ENCODE assay signal across 18 cellular contexts in genomic region chr5:76620166-76620565, GRCh38. TPM values are rescaled to one million over a fixed set of nuclear protein-coding genes. Genes with fewer than 3 reads are reported as not detected.
DNase-seq lines count a peak whose midpoint lies in the region; ATAC-seq, FAIRE-seq and TF ChIP-seq lines count a peak whose summit lies in the region.
"Had no signal": no experiment of that assay in that cellular context is flagged by ENCODE, and none has a peak within 500 bp of the region (broad histone marks: within the 10 kb centered on the region; RNA-seq: fewer than 3 reads in every experiment).

No MANE protein-coding gene starts in this region.

- H4K91ac ChIP-seq in IMR-90 (ENCODE audit: insufficient read depth, low read depth, low read length) = peak overlapping the region; percentile 19; the same call in 1 of the 2 replicates

- TF ChIP-seq CTCF in IMR-90 (conservative IDR thresholded peaks at IDR 0.05; ENCODE audit: low read depth, low read length) (no peak), nephron progenitor cell (IDR thresholded peaks at IDR 0.05) (no peak), WERI-Rb-1 (IDR thresholded peaks at IDR 0.05; ENCODE audit: low read depth, low read length) (no peak)

- H3K4me1 ChIP-seq in IMR-90 (ENCODE audit: control insufficient read depth, insufficient read depth, low read length) = peaks cover 10% of the 10 kb centered on the region; the same call in 1 of the 2 replicates
- H3K4me1 ChIP-seq: Peyer's patch had no signal

- no TSS peak for BruUV-seq in IMR-90 (replicated peaks; lab: Mats Ljungman, UMichigan)

- H3K36me3 ChIP-seq in IMR-90 (ENCODE audit: control insufficient read depth, insufficient read depth, low read length) (peaks cover 7% of the 10 kb centered on the region), WERI-Rb-1 (no peaks in the 10 kb centered on the region)

- intact Hi-C loops in IMR-90 (cut with micrococcal nuclease) = loop anchor here (5.0 kb wide), 1 partner anchor 97 kb away; the partner anchor contains the start of gene F2R

- ATAC-seq in IMR-90 (ENCODE audit: low read depth) (no peak), GM21423 (IDR thresholded peaks at IDR 0.05; ENCODE audit: unreplicated experiment) (no peak)

- in situ Hi-C loops in IMR-90 (cut with MboI; ENCODE audit: low sequenced_read_pairs) = no loop called here

- no peak overlapping the region for H2BK15ac ChIP-seq in IMR-90 (ENCODE audit: low read depth, low read length)

- no peak overlapping the region for H3K9ac ChIP-seq in IMR-90 (ENCODE audit: low read depth, low read length)

- no peaks in the 10 kb centered on the region for H3K9me3 ChIP-seq in IMR-90 (ENCODE audit: control insufficient read depth, insufficient read depth, low read length)
- H3K9me3 ChIP-seq in WERI-Rb-1 (ENCODE audit: severe bottlenecking) = no peaks in the 10 kb centered on the region
- H3K9me3 ChIP-seq: Peyer's patch had no signal

- peak overlapping the region; percentile 7 for H3K27ac Mint-ChIP-seq in nephron progenitor cell
- H3K27ac Mint-ChIP-seq: CD4-positive, alpha-beta T cell had no signal

- H3K56ac ChIP-seq in IMR-90 (ENCODE audit: extremely low read depth, insufficient read depth, low read length) = no peak overlapping the region; the same call in 1 of the 2 replicates

- H3K27ac ChIP-seq in IMR-90 (ENCODE audit: insufficient read depth, low read length) (no peak overlapping the region), WERI-Rb-1 (no peak overlapping the region)
- H3K27ac ChIP-seq: Peyer's patch, SK-N-MC had no signal

- no peak for TF ChIP-seq RAD21 in IMR-90 (IDR thresholded peaks at IDR 0.05; ENCODE audit: low read length)

- H2AK9ac ChIP-seq in IMR-90 (replicated peaks; ENCODE audit: low read depth, low read length, poor library complexity) = no peak overlapping the region

- H3K27me3 ChIP-seq in IMR-90 (ENCODE audit: control insufficient read depth, insufficient read depth, low read length) (no peaks in the 10 kb centered on the region), WERI-Rb-1 (ENCODE audit: insufficient read depth, low read depth, severe bottlenecking) (no peaks in the 10 kb centered on the region)
- H3K27me3 ChIP-seq: Peyer's patch had no signal

- peaks cover 6 to 27% of the 10 kb centered on the region in 2 experiments; a peak in 3 of 4 replicates for H3K79me1 ChIP-seq in IMR-90 (ENCODE audit: low read depth in 1 of 2, low read length in 2 of 2)

- no peak overlapping the region for H3K4me3 Mint-ChIP-seq in nephron progenitor cell
- H3K4me3 Mint-ChIP-seq: CD4-positive, alpha-beta T cell had no signal

- H3K14ac ChIP-seq in IMR-90 (replicated peaks; ENCODE audit: low read depth, low read length) = 0 out of 2 replicates have a peak overlapping the region, but pooled peaks have one; percentile 20

- H3K9me3 Mint-ChIP-seq in nephron progenitor cell = no peaks in the 10 kb centered on the region
- H3K9me3 Mint-ChIP-seq: CD4-positive, alpha-beta T cell had no signal

- no peak overlapping the region for H2BK5ac ChIP-seq in IMR-90 (ENCODE audit: low read depth, low read length, poor library complexity, severe bottlenecking)

- peaks cover 5% of the 10 kb centered on the region for H3K27me3 Mint-ChIP-seq in nephron progenitor cell (ENCODE audit: low read depth, poor library complexity)
- H3K27me3 Mint-ChIP-seq: CD4-positive, alpha-beta T cell had no signal

- dilution Hi-C loops in IMR-90 (cut with HindIII; ENCODE audit: low sequenced_read_pairs, unreplicated experiment) = no loop called here

- DNase-seq in IMR-90 = no peak
- peak; percentile 72 for DNase-seq in cerebellar cortex (ENCODE audit: low spot score)
- no peak for DNase-seq in nephron progenitor cell
- no peak for DNase-seq in WERI-Rb-1
- no peak for DNase-seq in mucosa of gallbladder (ENCODE audit: low spot score)
- DNase-seq: Calu3; CD4-positive, alpha-beta T cell; DMS53; NCI-H1105 treated with DMSO at 0.1 percent for 48 hours; NCI-H1694 treated with DMSO at 0.1 percent for 48 hours; NCI-H226; NCI-H524 treated with DMSO at 0.1 percent for 48 hours; Peyer's patch; Right ventricle myocardium superior had no signal

- H3K4me3 ChIP-seq in IMR-90 (ENCODE audit: insufficient read depth, low read depth, low read length) = no peak overlapping the region
- H3K4me3 ChIP-seq in WERI-Rb-1 (ENCODE audit: low read depth, low read length) = no peak overlapping the region
- H3K4me3 ChIP-seq: Peyer's patch, SK-N-MC had no signal

- no peak overlapping the region for H4K5ac ChIP-seq in IMR-90 (ENCODE audit: low read depth, low read length)

- peak overlapping the region; percentile 54; the same call in 1 of the 2 replicates for H3K4ac ChIP-seq in IMR-90 (ENCODE audit: low read depth, low read length)

- 0 out of 4 replicates have a peak overlapping the region, but pooled peaks of 1 of the 2 experiments have one; percentile 13 for H4K8ac ChIP-seq in IMR-90 (ENCODE audit: low read depth in 2 of 2, low read length in 2 of 2)

- no peak overlapping the region for H3K4me2 ChIP-seq in IMR-90 (ENCODE audit: low read depth, low read length)

- POLR2A ChIA-PET in IMR-90 (lab: Charles Lee; ENCODE audit: unreplicated experiment) = no interaction called here

- CTCF ChIA-PET in IMR-90 (lab: Yijun Ruan, JAX) = no interaction called here

- H3K4me1 Mint-ChIP-seq in nephron progenitor cell = peaks cover 42% of the 10 kb centered on the region

- H3K23ac ChIP-seq in IMR-90 (ENCODE audit: low read depth, low read length) = peak overlapping the region; percentile 54; the same call in 1 of the 2 replicates

- FAIRE-seq in G401.6 (lab: Jason Lieb, UNC) = peak; percentile 95
- FAIRE-seq: H54 had no signal

- no peak overlapping the region for H2AFZ ChIP-seq in IMR-90 (replicated peaks; ENCODE audit: low read length, poor library complexity)

- 96% methylated on average over 4 of the region's 5 CpGs; no CpG with 5 or more reads in 1 of the 2 experiments for WGBS in IMR-90 (ENCODE audit: extremely low coverage in 2 of 2, insufficient read length in 1 of 2), 2 experiments

- H3K36me3 Mint-ChIP-seq in nephron progenitor cell (ENCODE audit: low read depth) = peaks cover 36% of the 10 kb centered on the region

- H2BK20ac ChIP-seq in IMR-90 (ENCODE audit: low read depth, low read length) = no peak overlapping the region

- H3K18ac ChIP-seq in IMR-90 (ENCODE audit: low read depth, low read length) = no peak overlapping the region

- H2BK120ac ChIP-seq in IMR-90 (ENCODE audit: low read depth, low read length) = peak overlapping the region; percentile 32

- H3K9me1 ChIP-seq in IMR-90 (ENCODE audit: insufficient read depth, low read length) = peaks cover 9% of the 10 kb centered on the region

- 0 out of 2 replicates have a peak overlapping the region, but pooled peaks have one; percentile 13 for H2AK5ac ChIP-seq in IMR-90 (ENCODE audit: low read depth, low read length)

- no peak for TF ChIP-seq POLR2A in IMR-90 (IDR thresholded peaks at IDR 0.05; ENCODE audit: low read depth, low read length)

- H4K20me1 ChIP-seq in IMR-90 (ENCODE audit: insufficient read depth, low read length) = no peaks in the 10 kb centered on the region

TF ChIP-seq in IMR-90, 13 proteins besides CTCF, POLR2A, EP300 and RAD21:
- TF ChIP-seq ELK1 (IDR thresholded peaks at IDR 0.05; ENCODE audit: borderline replicate concordance, low read depth, low read length) = no peak
- no peak for TF ChIP-seq MAZ (IDR thresholded peaks at IDR 0.05; ENCODE audit: borderline replicate concordance, low read depth, low read length)
- TF ChIP-seq MXI1 (IDR thresholded peaks at IDR 0.05; ENCODE audit: borderline replicate concordance, low read depth, low read length) = no peak
- no peak for TF ChIP-seq CHD1 (IDR thresholded peaks at IDR 0.05; ENCODE audit: low read depth, low read length)
- no peak for TF ChIP-seq FOS (IDR thresholded peaks at IDR 0.05; ENCODE audit: low read depth, low read length)
- TF ChIP-seq RFX5 (IDR thresholded peaks at IDR 0.05; ENCODE audit: low read depth, low read length) = no peak
- TF ChIP-seq MAFK (IDR thresholded peaks at IDR 0.05; ENCODE audit: low read depth, low read length) = no peak
- TF ChIP-seq NFE2L2 (IDR thresholded peaks at IDR 0.05; ENCODE audit: low read depth, low read length) = no peak
- TF ChIP-seq BHLHE40 (IDR thresholded peaks at IDR 0.05; ENCODE audit: low read depth, low read length) = no peak
- no peak for TF ChIP-seq CEBPB (IDR thresholded peaks at IDR 0.05; ENCODE audit: low read depth, low read length)
- TF ChIP-seq SMC3 (IDR thresholded peaks at IDR 0.05; ENCODE audit: low read depth, low read length) = no peak
- TF ChIP-seq USF2 (IDR thresholded peaks at IDR 0.05; ENCODE audit: low read depth, low read length) = no peak
- TF ChIP-seq RCOR1 (IDR thresholded peaks at IDR 0.05; ENCODE audit: insufficient replicate concordance, low read length) = no peak
TF ChIP-seq in IMR-90: peak in this region for 0.

RNA-seq across cellular contexts. Expression of gene F2RL2, which starts 3.0 kb away (rescaled TPM):
- 18.1 and 21.7 TPM in 2 replicates for total RNA-seq in IMR-90 (2012; rRNA removed)
- polyA plus RNA-seq in IMR-90 (2012; rRNA removed) = 30.9 and 32.8 TPM in 2 replicates
- 15.5 and 22.9 TPM in 2 replicates for polyA plus RNA-seq in IMR-90 (2012; cell fraction: cytosol; rRNA removed)
- 5.8 and 23.9 TPM in 2 replicates for polyA plus RNA-seq in IMR-90 (2012; cell fraction: nucleus; rRNA removed; ENCODE audit: low replicate concordance)
- 1.9 TPM for total RNA-seq in mucosa of gallbladder
- total RNA-seq: Calu3; CD4-positive, alpha-beta T cell had no signal
